7 cellular contexts compared by ENCODE assay signal in the genomic region with DNA sequence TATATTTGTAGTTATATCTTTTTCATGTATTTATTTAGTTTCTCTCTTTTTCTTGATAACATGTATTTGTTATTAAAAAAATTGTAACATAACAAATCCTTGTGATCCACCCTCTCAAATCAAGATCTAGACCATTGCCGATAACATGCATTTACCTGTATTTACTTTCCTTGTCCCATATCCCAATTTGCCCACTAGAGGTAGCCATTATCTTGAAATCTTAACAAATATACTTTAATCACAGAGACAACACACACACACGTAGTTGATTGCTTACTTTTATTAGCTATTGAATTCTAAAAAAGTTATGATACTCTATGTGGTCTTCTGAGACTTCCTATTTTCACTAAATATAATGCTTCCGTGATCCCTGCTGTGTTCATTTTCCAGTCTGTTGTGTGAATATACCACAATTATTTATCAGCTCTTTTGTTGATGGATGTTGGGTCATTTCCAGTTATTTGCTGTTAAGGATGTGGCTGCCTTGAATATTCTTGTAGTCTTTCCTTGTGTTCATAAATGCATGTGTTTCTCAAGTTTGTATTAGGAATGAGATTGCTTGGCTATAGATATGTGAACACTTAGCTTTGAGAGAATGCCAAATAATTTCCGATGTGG. TPM values are rescaled to one million over a fixed set of nuclear protein-coding genes. Genes with fewer than 3 reads are reported as not detected.
DNase-seq lines count a peak whose midpoint lies in the region; ATAC-seq lines count a peak whose summit lies in the region.

No MANE protein-coding gene starts in this region.

- no peaks in the 10 kb centered on the region for H3K27me3 ChIP-seq in naive thymus-derived CD4-positive, alpha-beta T cell (ENCODE audit: control insufficient read depth in 2 of 2, insufficient read depth in 2 of 2, low read length in 2 of 2)

- H3K27ac Mint-ChIP-seq in naive thymus-derived CD4-positive, alpha-beta T cell = no peak overlapping the region

- H3K9me3 ChIP-seq in naive thymus-derived CD4-positive, alpha-beta T cell (ENCODE audit: control insufficient read depth in 2 of 3, low read length in 3 of 3) = no peaks in the 10 kb centered on the region

- no peaks in the 10 kb centered on the region for H3K36me3 Mint-ChIP-seq in naive thymus-derived CD4-positive, alpha-beta T cell

- no peaks in the 10 kb centered on the region for H3K9me3 Mint-ChIP-seq in naive thymus-derived CD4-positive, alpha-beta T cell

- POLR2A ChIA-PET in naive thymus-derived CD4-positive, alpha-beta T cell (lab: Charles Lee) = interaction anchor here (0.5 to 1.1 kb wide), 3 partner anchors 79 to 237 kb away, joined by 3 to 4 read pairs (median 3); no protein-coding TSS in a partner anchor

- intact Hi-C loops in naive thymus-derived CD4-positive, alpha-beta T cell (cut with micrococcal nuclease) = loop anchor here (1.0 kb wide), 2 partner anchors 33 to 236 kb away; no protein-coding TSS in a partner anchor

- no peak overlapping the region for H3K4me3 Mint-ChIP-seq in naive thymus-derived CD4-positive, alpha-beta T cell

- CTCF ChIA-PET in naive thymus-derived CD4-positive, alpha-beta T cell (lab: Charles Lee) = interaction anchor here (0.7 to 1.8 kb wide), 6 partner anchors 29 to 813 kb away, joined by 3 to 8 read pairs (median 3); no protein-coding TSS in a partner anchor

- peaks cover 0 to 5% (median 0%) of the 10 kb centered on the region in 7 donors for H3K4me1 Mint-ChIP-seq in naive thymus-derived CD4-positive, alpha-beta T cell

- no peaks in the 10 kb centered on the region for H3K27me3 Mint-ChIP-seq in naive thymus-derived CD4-positive, alpha-beta T cell

- H3K27ac ChIP-seq in naive thymus-derived CD4-positive, alpha-beta T cell (ENCODE audit: low read depth, low read length) = no peak overlapping the region

- ATAC-seq in naive thymus-derived CD4-positive, alpha-beta T cell = peak; percentile 54
- no peak for ATAC-seq in GM21367 (IDR thresholded peaks at IDR 0.05; ENCODE audit: unreplicated experiment)

- no peak overlapping the region for H3K4me3 ChIP-seq in naive thymus-derived CD4-positive, alpha-beta T cell (ENCODE audit: low read length)

- DNase-seq in GM03348 (ENCODE audit: low spot score) (peak; percentile 29), NCI-H1417 treated with DMSO at 0.1 percent for 48 hours (lab: John Stamatoyannopoulos, UW) (peak; percentile 13), cerebellar cortex (ENCODE audit: low spot score) (peak; percentile 52), COLO668 (lab: John Stamatoyannopoulos, UW; ENCODE audit: unreplicated experiment) (no peak)
- peak in 6 of 9 donors; percentile 5 to 31 (median 24) for DNase-seq in naive thymus-derived CD4-positive, alpha-beta T cell
- no peak for DNase-seq in activated naive CD4-positive, alpha-beta T cell treated with anti-CD3 and anti-CD28 coated beads, Interleukin-2, amount 50 U/mL, for 16 hours

- no peaks in the 10 kb centered on the region for H3K36me3 ChIP-seq in naive thymus-derived CD4-positive, alpha-beta T cell (ENCODE audit: control insufficient read depth in 2 of 3, insufficient read depth in 3 of 3, low read length in 3 of 3)

- no peaks in the 10 kb centered on the region for H3K4me1 ChIP-seq in naive thymus-derived CD4-positive, alpha-beta T cell (ENCODE audit: control insufficient read depth in 2 of 2, insufficient read depth in 2 of 2, low read length in 2 of 2)

RNA-seq across cellular contexts. Expression of gene ZMYM2, which starts 31.3 kb away (rescaled TPM):
- 100 to 1,000 TPM in 4 of 5 experiments, 10 to 100 TPM in 1; 58.1 to 133 (median 111) TPM for total RNA-seq in naive thymus-derived CD4-positive, alpha-beta T cell
- polyA plus RNA-seq in naive thymus-derived CD4-positive, alpha-beta T cell = 10 to 100 TPM; 13.4 to 15.7 TPM

Comparison
In these comparisons a context has a peak if more than half of its experiments do, and no peak if none do; other contexts are left out.
1. DNase-seq: peak in GM03348 (single experiment), NCI-H1417 treated with DMSO at 0.1 percent for 48 hours (single experiment), cerebellar cortex (single experiment) and naive thymus-derived CD4-positive, alpha-beta T cell (6 of 9); none in COLO668 (single experiment) and activated naive CD4-positive, alpha-beta T cell treated with anti-CD3 and anti-CD28 coated beads, Interleukin-2, amount 50 U/mL, for 16 hours (single experiment).